In genomic region chr9:127945338-127945737, GRCh38 we compare ENCODE assay signal across 15 cellular contexts. TPM values are rescaled to one million over a fixed set of nuclear protein-coding genes. Genes with fewer than 3 reads are reported as not detected.
DNase-seq lines count a peak whose midpoint lies in the region; ATAC-seq, FAIRE-seq and TF ChIP-seq lines count a peak whose summit lies in the region.
"Had no signal": no experiment of that assay in that cellular context is flagged by ENCODE, and none has a peak within 500 bp of the region (broad histone marks: within the 10 kb centered on the region; RNA-seq: fewer than 3 reads in every experiment).

No MANE protein-coding gene starts in this region.

- TF ChIP-seq CTCF in CD4-positive, alpha-beta T cell (IDR thresholded peaks at IDR 0.05), result no peak

- no peak for FAIRE-seq in HTR-8/SVneo (lab: Jason Lieb, UNC)
- FAIRE-seq: H1 had no signal

- no peaks in the 10 kb centered on the region for H3K9me3 ChIP-seq in CD4-positive, alpha-beta T cell (ENCODE audit: control insufficient read depth, low read length)
- no peaks in the 10 kb centered on the region for H3K9me3 ChIP-seq in naive thymus-derived CD4-positive, alpha-beta T cell (ENCODE audit: control insufficient read depth in 2 of 3, low read length in 3 of 3)
- H3K9me3 ChIP-seq: BLaER1 had no signal

- H3K4me3 Mint-ChIP-seq in activated T-cell treated with anti-CD3 and anti-CD28 coated beads, Interleukin-2, amount 50 U/mL, for 24 hours, result no peak overlapping the region
- no peak overlapping the region for H3K4me3 Mint-ChIP-seq in CD4-positive, alpha-beta T cell
- no peak overlapping the region for H3K4me3 Mint-ChIP-seq in activated naive CD8-positive, alpha-beta T cell treated with anti-CD3 and anti-CD28 coated beads for 36 hours
- peak overlapping the region in 1 of 10 donors; percentile 43 for H3K4me3 Mint-ChIP-seq in naive thymus-derived CD4-positive, alpha-beta T cell

- peaks cover 82% of the 10 kb centered on the region for H3K36me3 Mint-ChIP-seq in activated T-cell treated with anti-CD3 and anti-CD28 coated beads, Interleukin-2, amount 50 U/mL, for 24 hours (ENCODE audit: low read depth)
- H3K36me3 Mint-ChIP-seq in CD4-positive, alpha-beta T cell (ENCODE audit: low read depth), result peaks cover 95% of the 10 kb centered on the region
- H3K36me3 Mint-ChIP-seq in activated naive CD8-positive, alpha-beta T cell treated with anti-CD3 and anti-CD28 coated beads for 36 hours, result peaks cover 20% of the 10 kb centered on the region
- peaks cover 0 to 51% (median 31%) of the 10 kb centered on the region in 5 donors for H3K36me3 Mint-ChIP-seq in naive thymus-derived CD4-positive, alpha-beta T cell

- CTCF ChIA-PET in CD4-positive, alpha-beta T cell (lab: Charles Lee), result interaction anchor here (5.0 to 6.4 kb wide), 2 partner anchors 9 to 90 kb away, joined by 67 to 74 read pairs; no protein-coding TSS in a partner anchor
- CTCF ChIA-PET in naive thymus-derived CD4-positive, alpha-beta T cell (lab: Charles Lee), result interaction anchor here (2.2 to 7.2 kb wide), 3 partner anchors 9 to 94 kb away, joined by 8 to 110 read pairs (median 37); no protein-coding TSS in a partner anchor

- peaks cover 26 to 97% (median 45%) of the 10 kb centered on the region in 3 experiments for H3K36me3 ChIP-seq in naive thymus-derived CD4-positive, alpha-beta T cell (ENCODE audit: control insufficient read depth in 2 of 3, insufficient read depth in 3 of 3, low read length in 3 of 3)

- H3K27me3 Mint-ChIP-seq in activated T-cell treated with anti-CD3 and anti-CD28 coated beads, Interleukin-2, amount 50 U/mL, for 24 hours, result no peaks in the 10 kb centered on the region
- no peaks in the 10 kb centered on the region for H3K27me3 Mint-ChIP-seq in CD4-positive, alpha-beta T cell
- no peaks in the 10 kb centered on the region for H3K27me3 Mint-ChIP-seq in activated naive CD8-positive, alpha-beta T cell treated with anti-CD3 and anti-CD28 coated beads for 36 hours
- H3K27me3 Mint-ChIP-seq in naive thymus-derived CD4-positive, alpha-beta T cell, result no peaks in the 10 kb centered on the region

- no peak for ATAC-seq in CD4-positive, alpha-beta T cell (ENCODE audit: poor library complexity)
- ATAC-seq in naive thymus-derived CD4-positive, alpha-beta T cell, result no peak

- peaks cover 10 to 25% of the 10 kb centered on the region in 2 donors for H3K4me1 ChIP-seq in naive thymus-derived CD4-positive, alpha-beta T cell (ENCODE audit: control insufficient read depth in 2 of 2, insufficient read depth in 2 of 2, low read length in 2 of 2)

- no peaks in the 10 kb centered on the region for H3K27me3 ChIP-seq in CD4-positive, alpha-beta T cell (ENCODE audit: control insufficient read depth, insufficient read depth, low read length)
- H3K27me3 ChIP-seq in naive thymus-derived CD4-positive, alpha-beta T cell (ENCODE audit: control insufficient read depth in 2 of 2, insufficient read depth in 2 of 2, low read length in 2 of 2), result no peaks in the 10 kb centered on the region
- H3K27me3 ChIP-seq: BLaER1 had no signal

- intact Hi-C loops in CD4-positive, alpha-beta T cell (cut with DNase I, micrococcal nuclease), result no loop called here
- intact Hi-C loops in naive thymus-derived CD4-positive, alpha-beta T cell (cut with micrococcal nuclease), result no loop called here

- POLR2A ChIA-PET in CD4-positive, alpha-beta T cell (lab: Charles Lee), result interaction anchor here (1.5 to 3.8 kb wide), 3 partner anchors 25 to 89 kb away, joined by 4 to 23 read pairs (median 5); no protein-coding TSS in a partner anchor
- POLR2A ChIA-PET in naive thymus-derived CD4-positive, alpha-beta T cell (lab: Charles Lee), result interaction anchor here (2.5 to 61.3 kb wide), 3 partner anchors 9 to 89 kb away, joined by 16 to 1719 read pairs (median 62); partner anchors contain the start of gene EEIG1

- no peaks in the 10 kb centered on the region for H3K9me3 Mint-ChIP-seq in activated T-cell treated with anti-CD3 and anti-CD28 coated beads, Interleukin-2, amount 50 U/mL, for 24 hours
- H3K9me3 Mint-ChIP-seq in CD4-positive, alpha-beta T cell, result no peaks in the 10 kb centered on the region
- H3K9me3 Mint-ChIP-seq in activated naive CD8-positive, alpha-beta T cell treated with anti-CD3 and anti-CD28 coated beads for 36 hours, result no peaks in the 10 kb centered on the region
- peaks cover 0 to 9% (median 0%) of the 10 kb centered on the region in 11 donors for H3K9me3 Mint-ChIP-seq in naive thymus-derived CD4-positive, alpha-beta T cell

- H3K27ac Mint-ChIP-seq in activated T-cell treated with anti-CD3 and anti-CD28 coated beads, Interleukin-2, amount 50 U/mL, for 24 hours, result peak overlapping the region; percentile 9
- peak overlapping the region; percentile 97 for H3K27ac Mint-ChIP-seq in CD4-positive, alpha-beta T cell
- peak overlapping the region; percentile 42 for H3K27ac Mint-ChIP-seq in activated naive CD8-positive, alpha-beta T cell treated with anti-CD3 and anti-CD28 coated beads for 36 hours
- peak overlapping the region in 6 of 9 donors; percentile 71 to 91 (median 77) for H3K27ac Mint-ChIP-seq in naive thymus-derived CD4-positive, alpha-beta T cell

- H3K4me3 ChIP-seq in naive thymus-derived CD4-positive, alpha-beta T cell (ENCODE audit: low read length), result no peak overlapping the region
- H3K4me3 ChIP-seq: BLaER1, PC-9 had no signal

- H3K27ac ChIP-seq in CD4-positive, alpha-beta T cell (ENCODE audit: low read depth, low read length), result no peak overlapping the region
- no peak overlapping the region for H3K27ac ChIP-seq in naive thymus-derived CD4-positive, alpha-beta T cell (ENCODE audit: low read depth, low read length)
- H3K27ac ChIP-seq: PC-9 had no signal

- peaks cover 52% of the 10 kb centered on the region for H3K4me1 Mint-ChIP-seq in activated T-cell treated with anti-CD3 and anti-CD28 coated beads, Interleukin-2, amount 50 U/mL, for 24 hours (ENCODE audit: low read depth)
- peaks cover 60% of the 10 kb centered on the region for H3K4me1 Mint-ChIP-seq in CD4-positive, alpha-beta T cell (ENCODE audit: low read depth)
- peaks cover 46% of the 10 kb centered on the region for H3K4me1 Mint-ChIP-seq in activated naive CD8-positive, alpha-beta T cell treated with anti-CD3 and anti-CD28 coated beads for 36 hours
- H3K4me1 Mint-ChIP-seq in naive thymus-derived CD4-positive, alpha-beta T cell, result peaks cover 23 to 71% (median 46%) of the 10 kb centered on the region in 7 donors

- DNase-seq in activated T-cell treated with anti-CD3 and anti-CD28 coated beads, Interleukin-2, amount 50 U/mL, for 24 hours, result no peak
- no peak for DNase-seq in activated T-cell treated with anti-CD3 and anti-CD28 coated beads, Interleukin-2, amount 50 U/mL, for 48 hours
- no peak for DNase-seq in CD4-positive, alpha-beta T cell
- DNase-seq in activated naive CD8-positive, alpha-beta T cell treated with anti-CD3 and anti-CD28 coated beads for 36 hours, result no peak
- DNase-seq in naive thymus-derived CD4-positive, alpha-beta T cell, result no peak
- DNase-seq in DMS114 treated with DMSO at 0.1 percent for 48 hours (lab: John Stamatoyannopoulos, UW; ENCODE audit: unreplicated experiment) (no peak), kidney tubule cell (ENCODE audit: low spot score) (no peak), HTR-8/SVneo (ENCODE audit: insufficient read length, low spot score) (no peak)
- DNase-seq: 8988T, KBM-7, NCI-H1048, NCI-H1694 treated with DMSO at 0.1 percent for 48 hours, PC-9 had no signal

RNA-seq across cellular contexts. Expression of gene DPM2, which starts 7.7 kb away (rescaled TPM):
- 10 to 100 TPM; 41.7 to 47.6 TPM for total RNA-seq in CD4-positive, alpha-beta T cell
- 10 to 100 TPM; 55.4 to 57.6 TPM for total RNA-seq in activated naive CD8-positive, alpha-beta T cell treated with anti-CD3 and anti-CD28 coated beads for 36 hours
- total RNA-seq in naive thymus-derived CD4-positive, alpha-beta T cell, result 10 to 100 TPM; 29.1 to 84.4 (median 56.8) TPM
- polyA plus RNA-seq in naive thymus-derived CD4-positive, alpha-beta T cell, result 10 to 100 TPM; 29.3 to 39.5 TPM

RNA-seq across cellular contexts. Expression of gene PIP5KL1, which starts 14.8 kb away (rescaled TPM):
- 1 to 10 TPM; 2.9 to 3.3 TPM for total RNA-seq in CD4-positive, alpha-beta T cell
- total RNA-seq in activated naive CD8-positive, alpha-beta T cell treated with anti-CD3 and anti-CD28 coated beads for 36 hours, result 1 to 10 TPM; 2.3 to 3.2 TPM
- 1 to 10 TPM; 1.4 to 2.9 (median 2.1) TPM for total RNA-seq in naive thymus-derived CD4-positive, alpha-beta T cell
- polyA plus RNA-seq in naive thymus-derived CD4-positive, alpha-beta T cell, result under 1 TPM in 1 of 2 donors, not detected in 1; 0.17 TPM

RNA-seq across cellular contexts. Expression of gene ST6GALNAC4, which starts 28.5 kb away (rescaled TPM):
- total RNA-seq in CD4-positive, alpha-beta T cell, result 10 to 100 TPM; 28.7 to 30.2 TPM
- total RNA-seq in activated naive CD8-positive, alpha-beta T cell treated with anti-CD3 and anti-CD28 coated beads for 36 hours, result 10 to 100 TPM; 45.3 to 51.2 TPM
- total RNA-seq in naive thymus-derived CD4-positive, alpha-beta T cell, result 10 to 100 TPM; 28.0 to 51.0 (median 36.1) TPM
- polyA plus RNA-seq in naive thymus-derived CD4-positive, alpha-beta T cell, result 10 to 100 TPM; 20.0 to 21.7 TPM

RNA-seq across cellular contexts. Expression of gene EEIG1, which starts 35.5 kb away (rescaled TPM):
- 100 to 1,000 TPM; 440 to 463 TPM for total RNA-seq in CD4-positive, alpha-beta T cell
- total RNA-seq in activated naive CD8-positive, alpha-beta T cell treated with anti-CD3 and anti-CD28 coated beads for 36 hours, result 10 to 100 TPM; 77.2 to 83.8 TPM
- 100 to 1,000 TPM; 252 to 664 (median 347) TPM for total RNA-seq in naive thymus-derived CD4-positive, alpha-beta T cell
- polyA plus RNA-seq in naive thymus-derived CD4-positive, alpha-beta T cell, result 100 to 1,000 TPM; 124 to 297 TPM

RNA-seq across cellular contexts. Expression of gene ST6GALNAC6, which starts 45.9 kb away (rescaled TPM):
- total RNA-seq in CD4-positive, alpha-beta T cell, result 10 to 100 TPM; 93.1 to 97.5 TPM
- total RNA-seq in activated naive CD8-positive, alpha-beta T cell treated with anti-CD3 and anti-CD28 coated beads for 36 hours, result 10 to 100 TPM; 44.5 to 45.1 TPM
- total RNA-seq in naive thymus-derived CD4-positive, alpha-beta T cell, result 100 to 1,000 TPM in 3 of 5 experiments, 10 to 100 TPM in 2; 63.0 to 125 (median 107) TPM
- polyA plus RNA-seq in naive thymus-derived CD4-positive, alpha-beta T cell, result 10 to 100 TPM; 28.3 to 34.5 TPM

Comparison
In these comparisons a context has a peak if more than half of its experiments do, and no peak if none do; other contexts are left out.
1. H3K27ac Mint-ChIP-seq: peak in every context shown above with its lines; median percentile 97 in CD4-positive, alpha-beta T cell; 77 in naive thymus-derived CD4-positive, alpha-beta T cell; 42 in activated naive CD8-positive, alpha-beta T cell treated with anti-CD3 and anti-CD28 coated beads for 36 hours; 9 in activated T-cell treated with anti-CD3 and anti-CD28 coated beads, Interleukin-2, amount 50 U/mL, for 24 hours.